In the genomic region with DNA sequence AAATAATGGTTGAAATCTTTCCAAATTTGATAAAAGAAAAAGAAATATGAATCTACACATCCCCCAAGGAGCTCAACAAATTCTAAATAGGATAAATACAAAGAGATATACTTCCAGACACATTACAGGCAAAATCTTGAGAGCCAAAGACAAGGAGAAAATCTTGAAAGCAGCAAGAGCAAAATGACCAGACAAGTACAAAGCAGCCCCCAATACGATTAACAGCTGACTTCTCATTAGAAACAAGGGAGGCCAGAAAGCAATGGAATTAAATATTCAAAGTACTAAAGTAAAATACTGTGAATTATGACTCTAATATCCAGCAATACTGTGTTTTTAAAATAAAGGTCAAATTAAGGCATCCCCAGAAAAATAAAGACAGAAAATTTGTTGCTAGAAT, we compare ENCODE assay signal across 23 cellular contexts.
"Had no signal": no experiment of that assay in that cellular context is flagged by ENCODE, and none has a peak within 500 bp of the region (broad histone marks: within the 10 kb centered on the region; RNA-seq: fewer than 3 reads in every experiment).

No MANE protein-coding gene starts in this region.

- H3K4me3 ChIP-seq: esophagus muscularis mucosa, left ventricle myocardium inferior, pancreas, psoas muscle, right atrium auricular region had no signal

- FAIRE-seq: astrocyte, frontal cortex, pancreas had no signal

- ATAC-seq: activated CD8-positive, alpha-beta T cell treated with anti-CD3 and anti-CD28 coated beads for 36 hours; pancreas; psoas muscle; stimulated activated naive CD8-positive, alpha-beta T cell treated with anti-CD3 and anti-CD28 coated beads, Interleukin-15, Interleukin-2, amounts not matched to agents 100 U/mL and 50 U/mL, for 24 hours had no signal

- H3K27ac Mint-ChIP-seq: activated CD4-positive, alpha-beta T cell treated with anti-CD3 and anti-CD28 coated beads, Interleukin-2, amount 10 ng/mL, durations not matched to agents 7 days and 5 days; activated CD8-positive, alpha-beta T cell treated with anti-CD3 and anti-CD28 coated beads for 36 hours; activated naive CD4-positive, alpha-beta T cell treated with anti-CD3 and anti-CD28 coated beads, Interleukin-2, amount 50 U/mL, for 24 hours; memory B cell; nephron had no signal

- H3K27me3 ChIP-seq: esophagus muscularis mucosa, pancreas, right atrium auricular region had no signal

- H3K27ac ChIP-seq: esophagus muscularis mucosa, left ventricle myocardium inferior, pancreas, psoas muscle, right atrium auricular region had no signal

- H3K27me3 Mint-ChIP-seq: activated CD4-positive, alpha-beta T cell treated with anti-CD3 and anti-CD28 coated beads, Interleukin-2, amount 10 ng/mL, durations not matched to agents 7 days and 5 days; activated CD8-positive, alpha-beta T cell treated with anti-CD3 and anti-CD28 coated beads for 36 hours; activated naive CD4-positive, alpha-beta T cell treated with anti-CD3 and anti-CD28 coated beads, Interleukin-2, amount 50 U/mL, for 24 hours; memory B cell had no signal

- H3K36me3 ChIP-seq: esophagus muscularis mucosa, left ventricle myocardium inferior, pancreas, right atrium auricular region had no signal

- DNase-seq: activated CD4-positive, alpha-beta T cell treated with anti-CD3 and anti-CD28 coated beads, Interleukin-2, amount 10 ng/mL, durations not matched to agents 7 days and 5 days; activated CD8-positive, alpha-beta T cell treated with anti-CD3 and anti-CD28 coated beads for 36 hours; activated gamma-delta T cell treated with Interleukin-2 at 50 U/mL for 16 hours; activated T-cell treated with anti-CD3 and anti-CD28 coated beads, Interleukin-2, amount 50 U/mL, for 1 hour; central memory CD4-positive, alpha-beta T cell; effector memory CD4-positive, alpha-beta T cell; glutamatergic neuron; hippocampal formation; kidney glomerular epithelial cell; left ventricle myocardium inferior; pancreas; psoas muscle; stimulated activated CD4-positive, alpha-beta T cell treated with anti-CD3 and anti-CD28 coated beads, Interleukin-12 subunit alpha, Interleukin-12 subunit beta, amount 100 ng/mL, for 4 hours; stimulated activated CD4-positive, alpha-beta T cell treated with anti-CD3 and anti-CD28 coated beads, Interleukin-4, amount 100 ng/mL, for 4 hours; stimulated activated naive CD8-positive, alpha-beta T cell treated with anti-CD3 and anti-CD28 coated beads, Interleukin-15, Interleukin-2, amounts not matched to agents 100 U/mL and 50 U/mL, for 24 hours; T-helper 9 cell had no signal

- H3K4me3 Mint-ChIP-seq: activated CD4-positive, alpha-beta T cell treated with anti-CD3 and anti-CD28 coated beads, Interleukin-2, amount 10 ng/mL, durations not matched to agents 7 days and 5 days; activated CD8-positive, alpha-beta T cell treated with anti-CD3 and anti-CD28 coated beads for 36 hours; activated naive CD4-positive, alpha-beta T cell treated with anti-CD3 and anti-CD28 coated beads, Interleukin-2, amount 50 U/mL, for 24 hours; memory B cell; nephron had no signal

- H3K9me3 ChIP-seq: pancreas had no signal
